25 cellular contexts compared by ENCODE assay signal in the genomic region with DNA sequence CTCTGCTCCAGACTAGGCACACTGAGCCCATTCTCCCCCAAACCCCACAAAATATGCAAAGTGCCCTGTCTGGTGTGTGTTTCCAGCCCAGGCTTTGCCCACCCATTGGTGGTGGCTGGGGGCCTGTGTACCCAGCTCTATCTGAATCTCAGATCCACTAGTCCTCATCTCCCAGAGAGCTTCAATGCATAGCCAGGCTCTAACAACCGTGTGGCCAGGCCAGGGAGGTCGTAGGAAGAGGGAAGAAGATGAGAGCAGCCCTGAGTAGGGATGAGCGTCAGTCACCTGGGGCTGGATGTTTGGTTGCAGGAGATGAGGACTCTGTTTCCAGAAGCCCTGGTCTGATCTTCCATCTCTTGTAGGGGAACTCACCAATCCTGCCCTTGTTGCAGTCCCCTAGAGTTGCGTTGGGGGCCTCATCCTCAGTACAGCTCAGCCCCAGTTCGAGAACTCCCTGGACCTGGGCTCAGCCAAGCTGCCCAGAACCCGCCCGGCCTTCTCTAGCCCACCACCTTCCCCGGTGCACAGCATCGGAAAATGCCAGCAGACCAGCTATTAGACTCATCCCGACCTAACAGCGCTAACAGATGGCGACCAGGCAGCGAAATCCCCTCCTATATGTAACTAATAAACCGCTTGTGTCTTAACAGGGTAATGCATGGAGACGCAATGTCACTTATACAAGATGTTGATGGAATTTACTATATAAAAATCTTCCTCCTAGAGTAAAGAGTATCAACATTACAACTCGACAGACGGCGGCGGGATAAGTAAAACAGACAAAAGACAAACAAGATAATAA. TPM values are rescaled to one million over a fixed set of nuclear protein-coding genes. Genes with fewer than 3 reads are reported as not detected.
DNase-seq lines count a peak whose midpoint lies in the region; ATAC-seq lines count a peak whose summit lies in the region.
"Had no signal": no experiment of that assay in that cellular context is flagged by ENCODE, and none has a peak within 500 bp of the region (broad histone marks: within the 10 kb centered on the region; RNA-seq: fewer than 3 reads in every experiment).

No MANE protein-coding gene starts in this region.

- no peaks in the 10 kb centered on the region for H3K36me3 Mint-ChIP-seq in T-helper 2 cell treated with Interferon-gamma antibody and Interleukin-4, amounts not matched to agents 5 μg/mL and 100 μg/mL, for 36 hours (ENCODE audit: low read depth)
- H3K36me3 Mint-ChIP-seq in activated T-helper 17 cell treated with anti-CD3 and anti-CD28 coated beads, Interleukin-2, amount 50 U/mL, for 72 hours (ENCODE audit: low read depth), result peaks cover 8% of the 10 kb centered on the region
- peaks cover 0 to 6% (median 5%) of the 10 kb centered on the region in 3 donors for H3K36me3 Mint-ChIP-seq in naive thymus-derived CD8-positive, alpha-beta T cell

- no peak for DNase-seq in T-helper 2 cell treated with Interferon-gamma antibody and Interleukin-4, amounts not matched to agents 5 μg/mL and 100 μg/mL, for 36 hours (ENCODE audit: low spot score)
- DNase-seq in T-helper 2 cell (no peak), SHP77 treated with DMSO at 0.1 percent for 48 hours (lab: John Stamatoyannopoulos, UW) (no peak)
- no peak for DNase-seq in naive thymus-derived CD8-positive, alpha-beta T cell
- DNase-seq: activated CD4-positive, alpha-beta T cell treated with anti-CD3 and anti-CD28 coated beads for 1 hour; activated CD8-positive, alpha-beta memory T cell treated with anti-CD3 and anti-CD28 coated beads, Interleukin-2, amount 50 U/mL, for 4 hours; activated naive CD4-positive, alpha-beta T cell; CD4-positive, alpha-beta T cell; colonic mucosa; DMS79; KG1; mucosa of descending colon; NCI-H1048; NCI-H2029 treated with DMSO at 0.1 percent for 48 hours; ovary; upper lobe of right lung had no signal

- H3K27me3 Mint-ChIP-seq in T-helper 2 cell treated with Interferon-gamma antibody and Interleukin-4, amounts not matched to agents 5 μg/mL and 100 μg/mL, for 36 hours (ENCODE audit: low read depth), result peaks cover 88% of the 10 kb centered on the region
- H3K27me3 Mint-ChIP-seq in activated T-helper 17 cell treated with anti-CD3 and anti-CD28 coated beads, Interleukin-2, amount 50 U/mL, for 72 hours, result peaks cover 65% of the 10 kb centered on the region
- peaks cover 48 to 88% (median 67%) of the 10 kb centered on the region in 5 donors for H3K27me3 Mint-ChIP-seq in naive thymus-derived CD8-positive, alpha-beta T cell

- no peaks in the 10 kb centered on the region for H3K36me3 ChIP-seq in HUES48 (ENCODE audit: control insufficient read depth, insufficient read depth, low read length)
- H3K36me3 ChIP-seq: colonic mucosa, ovary, upper lobe of right lung had no signal

- peak overlapping the region; percentile 44 for H3K4me3 Mint-ChIP-seq in T-helper 2 cell treated with Interferon-gamma antibody and Interleukin-4, amounts not matched to agents 5 μg/mL and 100 μg/mL, for 36 hours
- H3K4me3 Mint-ChIP-seq in activated T-helper 17 cell treated with anti-CD3 and anti-CD28 coated beads, Interleukin-2, amount 50 U/mL, for 72 hours, result peak overlapping the region; percentile 8
- H3K4me3 Mint-ChIP-seq in naive thymus-derived CD8-positive, alpha-beta T cell, result peak overlapping the region in 6 of 10 donors; percentile 25 to 56 (median 38)
- H3K4me3 Mint-ChIP-seq: CD4-positive, alpha-beta T cell had no signal

- peaks cover 3% of the 10 kb centered on the region for H3K4me1 Mint-ChIP-seq in T-helper 2 cell treated with Interferon-gamma antibody and Interleukin-4, amounts not matched to agents 5 μg/mL and 100 μg/mL, for 36 hours (ENCODE audit: low read depth)
- H3K4me1 Mint-ChIP-seq in activated T-helper 17 cell treated with anti-CD3 and anti-CD28 coated beads, Interleukin-2, amount 50 U/mL, for 72 hours, result peaks cover 10% of the 10 kb centered on the region
- H3K4me1 Mint-ChIP-seq in naive thymus-derived CD8-positive, alpha-beta T cell, result peaks cover 9 to 24% (median 17%) of the 10 kb centered on the region in 4 donors

- H3K4me1 ChIP-seq in HUES48 (ENCODE audit: control insufficient read depth, insufficient read depth, low read length), result peaks cover 54% of the 10 kb centered on the region
- H3K4me1 ChIP-seq: A549, colonic mucosa, upper lobe of right lung had no signal

- peak overlapping the region; percentile 64; the same call in 1 of the 2 replicates for H3K4me3 ChIP-seq in HUES48 (ENCODE audit: low read depth, low read length)
- H3K4me3 ChIP-seq: A549, colonic mucosa, mucosa of descending colon, ovary, upper lobe of right lung had no signal

- no peak overlapping the region for H3K27ac ChIP-seq in HUES48 (ENCODE audit: low read depth, low read length)
- H3K27ac ChIP-seq: A549, colonic mucosa, ovary, upper lobe of right lung had no signal

- ATAC-seq in activated T-helper 17 cell treated with anti-CD3 and anti-CD28 coated beads, Interleukin-2, amount 50 U/mL, for 72 hours (replicated peaks), result no peak
- ATAC-seq in naive thymus-derived CD8-positive, alpha-beta T cell, result no peak
- ATAC-seq in HG03045 (IDR thresholded peaks at IDR 0.05; ENCODE audit: unreplicated experiment) (no peak), GM21619 (IDR thresholded peaks at IDR 0.05; ENCODE audit: unreplicated experiment) (no peak)
- ATAC-seq: left lobe of liver, mucosa of descending colon, sciatic nerve, upper lobe of right lung had no signal

- no peaks in the 10 kb centered on the region for H3K9me3 ChIP-seq in HUES48 (ENCODE audit: control insufficient read depth, insufficient read depth, low read length)
- H3K9me3 ChIP-seq: A549, colonic mucosa, mucosa of descending colon, ovary, upper lobe of right lung had no signal

- peaks cover 97% of the 10 kb centered on the region for H3K27me3 ChIP-seq in HUES48 (ENCODE audit: control insufficient read depth, insufficient read depth, low read length)
- H3K27me3 ChIP-seq: ovary had no signal

- H3K27ac Mint-ChIP-seq in T-helper 2 cell treated with Interferon-gamma antibody and Interleukin-4, amounts not matched to agents 5 μg/mL and 100 μg/mL, for 36 hours, result no peak overlapping the region
- no peak overlapping the region for H3K27ac Mint-ChIP-seq in activated T-helper 17 cell treated with anti-CD3 and anti-CD28 coated beads, Interleukin-2, amount 50 U/mL, for 72 hours
- no peak overlapping the region for H3K27ac Mint-ChIP-seq in naive thymus-derived CD8-positive, alpha-beta T cell
- H3K27ac Mint-ChIP-seq: CD4-positive, alpha-beta T cell had no signal

- no peaks in the 10 kb centered on the region for H3K9me3 Mint-ChIP-seq in T-helper 2 cell treated with Interferon-gamma antibody and Interleukin-4, amounts not matched to agents 5 μg/mL and 100 μg/mL, for 36 hours
- no peaks in the 10 kb centered on the region for H3K9me3 Mint-ChIP-seq in activated T-helper 17 cell treated with anti-CD3 and anti-CD28 coated beads, Interleukin-2, amount 50 U/mL, for 72 hours
- peaks cover 0 to 8% (median 0%) of the 10 kb centered on the region in 9 donors for H3K9me3 Mint-ChIP-seq in naive thymus-derived CD8-positive, alpha-beta T cell
- H3K9me3 Mint-ChIP-seq: CD4-positive, alpha-beta T cell had no signal

- no peak overlapping the region for H3K9ac ChIP-seq in HUES48 (ENCODE audit: low read depth, low read length)

- POLR2A ChIA-PET in naive thymus-derived CD8-positive, alpha-beta T cell (lab: Charles Lee), result no interaction called here

RNA-seq across cellular contexts. Expression of a gene that starts 3.2 kb away (rescaled TPM):
- not detected for total RNA-seq in activated T-helper 17 cell treated with anti-CD3 and anti-CD28 coated beads, Interleukin-2, amount 50 U/mL, for 72 hours
- not detected for total RNA-seq in naive thymus-derived CD8-positive, alpha-beta T cell
- not detected for polyA plus RNA-seq in naive thymus-derived CD8-positive, alpha-beta T cell
- total RNA-seq: CD4-positive, alpha-beta T cell; colonic mucosa; fibroblast of villous mesenchyme; H4; left lobe of liver; mucosa of descending colon; ovary; sciatic nerve; upper lobe of right lung had no signal
- polyA plus RNA-seq: A549, ovary had no signal

RNA-seq across cellular contexts. Expression of a gene that starts 52.7 kb away (rescaled TPM):
- total RNA-seq in activated T-helper 17 cell treated with anti-CD3 and anti-CD28 coated beads, Interleukin-2, amount 50 U/mL, for 72 hours, result under 1 TPM; 0.24 to 0.69 TPM
- not detected for total RNA-seq in naive thymus-derived CD8-positive, alpha-beta T cell
- polyA plus RNA-seq in naive thymus-derived CD8-positive, alpha-beta T cell, result not detected
